ENCODE assay signal across 1 cellular context in the genomic region with DNA sequence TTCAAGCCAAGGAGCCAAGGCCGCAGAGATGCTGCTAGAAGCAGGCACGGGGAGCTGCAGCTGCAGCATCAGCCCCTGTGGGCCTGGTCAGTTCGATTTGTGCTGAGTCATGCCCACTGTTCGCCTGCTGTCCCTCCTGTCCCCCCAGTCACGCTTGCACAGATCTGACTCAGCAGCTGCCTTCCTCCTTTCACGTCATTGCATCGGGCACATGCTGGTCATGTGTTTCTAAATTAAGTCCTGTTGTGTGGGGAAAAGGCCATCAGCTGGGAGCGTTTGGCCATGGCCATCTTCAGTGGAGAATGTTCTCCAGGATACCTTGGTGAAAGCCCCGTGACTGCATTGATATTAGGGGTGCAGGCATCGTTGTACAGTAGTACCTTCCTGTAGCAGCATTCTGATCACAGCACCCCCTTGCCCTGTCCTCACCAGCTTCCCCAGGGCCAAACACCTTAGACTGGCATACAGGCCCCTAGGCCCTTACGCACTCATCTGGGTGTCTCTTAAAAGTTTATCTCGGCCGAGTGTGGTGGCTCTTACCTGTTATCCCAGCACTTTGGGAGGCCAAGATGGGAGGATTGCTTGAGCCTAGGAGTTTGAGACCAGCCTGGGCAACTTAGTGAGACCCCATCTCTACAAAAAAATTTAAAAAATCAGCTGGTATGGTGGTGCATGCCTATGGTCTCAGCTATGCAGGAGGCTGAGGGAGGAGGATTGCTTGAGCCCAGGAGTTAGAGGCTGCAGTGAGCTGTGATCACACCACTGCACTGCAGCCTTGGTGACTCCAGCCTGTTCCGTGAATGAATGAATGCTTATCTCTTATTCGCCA.
TF ChIP-seq lines count a peak whose summit lies in the region.

No MANE protein-coding gene starts in this region.

TF ChIP-seq in A549, 52 proteins besides CTCF, POLR2A, EP300 and RAD21:
- TF ChIP-seq, protein P1, sequence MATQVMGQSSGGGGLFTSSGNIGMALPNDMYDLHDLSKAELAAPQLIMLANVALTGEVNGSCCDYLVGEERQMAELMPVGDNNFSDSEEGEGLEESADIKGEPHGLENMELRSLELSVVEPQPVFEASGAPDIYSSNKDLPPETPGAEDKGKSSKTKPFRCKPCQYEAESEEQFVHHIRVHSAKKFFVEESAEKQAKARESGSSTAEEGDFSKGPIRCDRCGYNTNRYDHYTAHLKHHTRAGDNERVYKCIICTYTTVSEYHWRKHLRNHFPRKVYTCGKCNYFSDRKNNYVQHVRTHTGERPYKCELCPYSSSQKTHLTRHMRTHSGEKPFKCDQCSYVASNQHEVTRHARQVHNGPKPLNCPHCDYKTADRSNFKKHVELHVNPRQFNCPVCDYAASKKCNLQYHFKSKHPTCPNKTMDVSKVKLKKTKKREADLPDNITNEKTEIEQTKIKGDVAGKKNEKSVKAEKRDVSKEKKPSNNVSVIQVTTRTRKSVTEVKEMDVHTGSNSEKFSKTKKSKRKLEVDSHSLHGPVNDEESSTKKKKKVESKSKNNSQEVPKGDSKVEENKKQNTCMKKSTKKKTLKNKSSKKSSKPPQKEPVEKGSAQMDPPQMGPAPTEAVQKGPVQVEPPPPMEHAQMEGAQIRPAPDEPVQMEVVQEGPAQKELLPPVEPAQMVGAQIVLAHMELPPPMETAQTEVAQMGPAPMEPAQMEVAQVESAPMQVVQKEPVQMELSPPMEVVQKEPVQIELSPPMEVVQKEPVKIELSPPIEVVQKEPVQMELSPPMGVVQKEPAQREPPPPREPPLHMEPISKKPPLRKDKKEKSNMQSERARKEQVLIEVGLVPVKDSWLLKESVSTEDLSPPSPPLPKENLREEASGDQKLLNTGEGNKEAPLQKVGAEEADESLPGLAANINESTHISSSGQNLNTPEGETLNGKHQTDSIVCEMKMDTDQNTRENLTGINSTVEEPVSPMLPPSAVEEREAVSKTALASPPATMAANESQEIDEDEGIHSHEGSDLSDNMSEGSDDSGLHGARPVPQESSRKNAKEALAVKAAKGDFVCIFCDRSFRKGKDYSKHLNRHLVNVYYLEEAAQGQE (IDR thresholded peaks at IDR 0.05): no peak
- 0 out of 2 replicates have a peak, but pooled peaks have one; percentile 45 for TF ChIP-seq MYC (IDR thresholded peaks at IDR 0.05; ENCODE audit: borderline replicate concordance, low read length)
- TF ChIP-seq MAZ (IDR thresholded peaks at IDR 0.05; ENCODE audit: borderline replicate concordance, low read depth, low read length): no peak
- peak; percentile 60 for TF ChIP-seq BHLHE40 (IDR thresholded peaks at IDR 0.05; ENCODE audit: low read depth, low read length)
- no peak for TF ChIP-seq FOXS1 (CRISPR knock-in tag; IDR thresholded peaks at IDR 0.05)
- TF ChIP-seq POLR2AphosphoS2 (conservative IDR thresholded peaks at IDR 0.05; ENCODE audit: low read length): no peak
- TF ChIP-seq ZSCAN20 (CRISPR knock-in tag; IDR thresholded peaks at IDR 0.05): no peak
- TF ChIP-seq SMC3 (IDR thresholded peaks at IDR 0.05): no peak
- TF ChIP-seq NPAS2 (CRISPR knock-in tag; IDR thresholded peaks at IDR 0.05; ENCODE audit: borderline replicate concordance): peak; percentile 47; the same call in 1 of the 2 replicates
- TF ChIP-seq FOSL2 (IDR thresholded peaks at IDR 0.05): peak; percentile 23; the same call in 1 of the 2 replicates
- peak; percentile 89 for TF ChIP-seq FOSL2 (CRISPR knock-in tag; IDR thresholded peaks at IDR 0.05)
- no peak for TF ChIP-seq RCOR1 (IDR thresholded peaks at IDR 0.05; ENCODE audit: low read depth, low read length)
- peak; percentile 67 for TF ChIP-seq USF2 (IDR thresholded peaks at IDR 0.05)
- TF ChIP-seq CBX2 (IDR thresholded peaks at IDR 0.05; ENCODE audit: borderline replicate concordance, low read depth): no peak
- TF ChIP-seq, protein P2, sequence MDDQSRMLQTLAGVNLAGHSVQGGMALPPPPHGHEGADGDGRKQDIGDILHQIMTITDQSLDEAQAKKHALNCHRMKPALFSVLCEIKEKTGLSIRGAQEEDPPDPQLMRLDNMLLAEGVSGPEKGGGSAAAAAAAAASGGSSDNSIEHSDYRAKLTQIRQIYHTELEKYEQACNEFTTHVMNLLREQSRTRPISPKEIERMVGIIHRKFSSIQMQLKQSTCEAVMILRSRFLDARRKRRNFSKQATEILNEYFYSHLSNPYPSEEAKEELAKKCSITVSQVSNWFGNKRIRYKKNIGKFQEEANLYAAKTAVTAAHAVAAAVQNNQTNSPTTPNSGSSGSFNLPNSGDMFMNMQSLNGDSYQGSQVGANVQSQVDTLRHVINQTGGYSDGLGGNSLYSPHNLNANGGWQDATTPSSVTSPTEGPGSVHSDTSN (IDR thresholded peaks at IDR 0.05): no peak
- peak; percentile 100 for TF ChIP-seq NFE2L2 (conservative IDR thresholded peaks at IDR 0.05; ENCODE audit: low read length)
- TF ChIP-seq, protein P3, sequence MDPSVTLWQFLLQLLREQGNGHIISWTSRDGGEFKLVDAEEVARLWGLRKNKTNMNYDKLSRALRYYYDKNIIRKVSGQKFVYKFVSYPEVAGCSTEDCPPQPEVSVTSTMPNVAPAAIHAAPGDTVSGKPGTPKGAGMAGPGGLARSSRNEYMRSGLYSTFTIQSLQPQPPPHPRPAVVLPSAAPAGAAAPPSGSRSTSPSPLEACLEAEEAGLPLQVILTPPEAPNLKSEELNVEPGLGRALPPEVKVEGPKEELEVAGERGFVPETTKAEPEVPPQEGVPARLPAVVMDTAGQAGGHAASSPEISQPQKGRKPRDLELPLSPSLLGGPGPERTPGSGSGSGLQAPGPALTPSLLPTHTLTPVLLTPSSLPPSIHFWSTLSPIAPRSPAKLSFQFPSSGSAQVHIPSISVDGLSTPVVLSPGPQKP (IDR thresholded peaks at IDR 0.05; ENCODE audit: low read depth, low read length): no peak
- TF ChIP-seq EHMT2 (IDR thresholded peaks at IDR 0.05; ENCODE audit: low read depth): no peak
- no peak for TF ChIP-seq CHD4 (IDR thresholded peaks at IDR 0.05; ENCODE audit: borderline replicate concordance)
- TF ChIP-seq EHF (CRISPR knock-in tag; IDR thresholded peaks at IDR 0.05): peak; percentile 73; the same call in 1 of the 2 replicates
- no peak for TF ChIP-seq KDM5A (IDR thresholded peaks at IDR 0.05)
- TF ChIP-seq, protein P4, sequence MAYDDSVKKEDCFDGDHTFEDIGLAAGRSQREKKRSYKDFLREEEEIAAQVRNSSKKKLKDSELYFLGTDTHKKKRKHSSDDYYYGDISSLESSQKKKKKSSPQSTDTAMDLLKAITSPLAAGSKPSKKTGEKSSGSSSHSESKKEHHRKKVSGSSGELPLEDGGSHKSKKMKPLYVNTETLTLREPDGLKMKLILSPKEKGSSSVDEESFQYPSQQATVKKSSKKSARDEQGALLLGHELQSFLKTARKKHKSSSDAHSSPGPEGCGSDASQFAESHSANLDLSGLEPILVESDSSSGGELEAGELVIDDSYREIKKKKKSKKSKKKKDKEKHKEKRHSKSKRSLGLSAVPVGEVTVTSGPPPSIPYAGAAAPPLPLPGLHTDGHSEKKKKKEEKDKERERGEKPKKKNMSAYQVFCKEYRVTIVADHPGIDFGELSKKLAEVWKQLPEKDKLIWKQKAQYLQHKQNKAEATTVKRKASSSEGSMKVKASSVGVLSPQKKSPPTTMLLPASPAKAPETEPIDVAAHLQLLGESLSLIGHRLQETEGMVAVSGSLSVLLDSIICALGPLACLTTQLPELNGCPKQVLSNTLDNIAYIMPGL (CRISPR knock-in tag; IDR thresholded peaks at IDR 0.05; ENCODE audit: borderline replicate concordance): no peak
- TF ChIP-seq GATA3 (IDR thresholded peaks at IDR 0.05; ENCODE audit: borderline replicate concordance): peak; percentile 61; the same call in 1 of the 2 replicates
- TF ChIP-seq MAFK (IDR thresholded peaks at IDR 0.05; ENCODE audit: partially characterized antibody): peak; percentile 100
- TF ChIP-seq CHD2 (IDR thresholded peaks at IDR 0.05; ENCODE audit: low read length, partially characterized antibody): no peak
- TF ChIP-seq KDM1A (IDR thresholded peaks at IDR 0.05; ENCODE audit: low read depth): no peak
- no peak for TF ChIP-seq ZC3H11A (IDR thresholded peaks at IDR 0.05)
- no peak for TF ChIP-seq RNF2 (IDR thresholded peaks at IDR 0.05; ENCODE audit: borderline replicate concordance, low read depth)
- TF ChIP-seq, protein P5, sequence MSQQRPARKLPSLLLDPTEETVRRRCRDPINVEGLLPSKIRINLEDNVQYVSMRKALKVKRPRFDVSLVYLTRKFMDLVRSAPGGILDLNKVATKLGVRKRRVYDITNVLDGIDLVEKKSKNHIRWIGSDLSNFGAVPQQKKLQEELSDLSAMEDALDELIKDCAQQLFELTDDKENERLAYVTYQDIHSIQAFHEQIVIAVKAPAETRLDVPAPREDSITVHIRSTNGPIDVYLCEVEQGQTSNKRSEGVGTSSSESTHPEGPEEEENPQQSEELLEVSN (IDR thresholded peaks at IDR 0.05; ENCODE audit: borderline replicate concordance, low read depth): peak; percentile 70
- peak; percentile 50; the same call in 1 of the 2 replicates for TF ChIP-seq RARB (CRISPR knock-in tag; IDR thresholded peaks at IDR 0.05)
- TF ChIP-seq FOSB (CRISPR knock-in tag; IDR thresholded peaks at IDR 0.05): no peak
- peak; percentile 85 for TF ChIP-seq ZNF302 (CRISPR knock-in tag; IDR thresholded peaks at IDR 0.05)
- TF ChIP-seq MAX (IDR thresholded peaks at IDR 0.05): peak; percentile 96
- TF ChIP-seq CBX8 (IDR thresholded peaks at IDR 0.05): no peak
- no peak for TF ChIP-seq HDAC2 (IDR thresholded peaks at IDR 0.05)
- no peak for TF ChIP-seq CEBPB (IDR thresholded peaks at IDR 0.05)
- peak; percentile 90 for TF ChIP-seq HOXB13 (CRISPR knock-in tag; IDR thresholded peaks at IDR 0.05; ENCODE audit: low read depth)
- TF ChIP-seq, protein P6, sequence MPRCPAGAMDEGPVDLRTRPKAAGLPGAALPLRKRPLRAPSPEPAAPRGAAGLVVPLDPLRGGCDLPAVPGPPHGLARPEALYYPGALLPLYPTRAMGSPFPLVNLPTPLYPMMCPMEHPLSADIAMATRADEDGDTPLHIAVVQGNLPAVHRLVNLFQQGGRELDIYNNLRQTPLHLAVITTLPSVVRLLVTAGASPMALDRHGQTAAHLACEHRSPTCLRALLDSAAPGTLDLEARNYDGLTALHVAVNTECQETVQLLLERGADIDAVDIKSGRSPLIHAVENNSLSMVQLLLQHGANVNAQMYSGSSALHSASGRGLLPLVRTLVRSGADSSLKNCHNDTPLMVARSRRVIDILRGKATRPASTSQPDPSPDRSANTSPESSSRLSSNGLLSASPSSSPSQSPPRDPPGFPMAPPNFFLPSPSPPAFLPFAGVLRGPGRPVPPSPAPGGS (IDR thresholded peaks at IDR 0.05): no peak
- TF ChIP-seq NR3C1 (IDR thresholded peaks at IDR 0.05): no peak
- TF ChIP-seq ESRRA (IDR thresholded peaks at IDR 0.05; ENCODE audit: borderline replicate concordance, low read length): no peak
- no peak for TF ChIP-seq TP53 (CRISPR knock-in tag; IDR thresholded peaks at IDR 0.05)
- peak; percentile 70; the same call in 1 of the 2 replicates for TF ChIP-seq HOXA7 (CRISPR knock-in tag; IDR thresholded peaks at IDR 0.05)
- peak; percentile 59 to 77 for TF ChIP-seq JUN (IDR thresholded peaks at IDR 0.05)
- no peak for TF ChIP-seq ZFP36 (IDR thresholded peaks at IDR 0.05; ENCODE audit: borderline replicate concordance, partially characterized antibody)
- TF ChIP-seq JUNB (IDR thresholded peaks at IDR 0.05): peak; percentile 65
- TF ChIP-seq PHF8 (IDR thresholded peaks at IDR 0.05; ENCODE audit: borderline replicate concordance, low read depth): no peak
- peak; percentile 87 for TF ChIP-seq HOXB5 (CRISPR knock-in tag; IDR thresholded peaks at IDR 0.05)
- no peak for TF ChIP-seq TFCP2L1 (CRISPR knock-in tag; IDR thresholded peaks at IDR 0.05)
- peak; percentile 86; the same call in 1 of the 2 replicates for TF ChIP-seq ATOH8 (CRISPR knock-in tag; IDR thresholded peaks at IDR 0.05; ENCODE audit: low read depth)
- no peak for TF ChIP-seq SREBF2 (IDR thresholded peaks at IDR 0.05)
- TF ChIP-seq, protein P7, sequence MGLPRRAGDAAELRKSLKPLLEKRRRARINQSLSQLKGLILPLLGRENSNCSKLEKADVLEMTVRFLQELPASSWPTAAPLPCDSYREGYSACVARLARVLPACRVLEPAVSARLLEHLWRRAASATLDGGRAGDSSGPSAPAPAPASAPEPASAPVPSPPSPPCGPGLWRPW (IDR thresholded peaks at IDR 0.05): no peak
- no peak for TF ChIP-seq RFX5 (IDR thresholded peaks at IDR 0.05)
- peak; percentile 39; the same call in 1 of the 2 replicates for TF ChIP-seq HEYL (CRISPR knock-in tag; IDR thresholded peaks at IDR 0.05)
